Comparison of ENCODE assay signal across 1 cellular context in genomic region chr7:409344-410281, GRCh38.
TF ChIP-seq lines count a peak whose summit lies in the region.

No MANE protein-coding gene starts in this region.

TF ChIP-seq in HepG2, 621 proteins besides CTCF, POLR2A, EP300 and RAD21:
- TF ChIP-seq SMARCE1 (IDR thresholded peaks at IDR 0.05; ENCODE audit: borderline replicate concordance) (no peak), ZNF550 (CRISPR knock-in tag; IDR thresholded peaks at IDR 0.05; ENCODE audit: borderline replicate concordance) (no peak), DBP (CRISPR knock-in tag; IDR thresholded peaks at IDR 0.05; ENCODE audit: not compliant biosample characterization) (no peak), HINFP (CRISPR knock-in tag; IDR thresholded peaks at IDR 0.05; ENCODE audit: low read depth) (no peak), TRAFD1 (CRISPR knock-in tag; IDR thresholded peaks at IDR 0.05; ENCODE audit: borderline replicate concordance) (no peak), ZNF737 (CRISPR knock-in tag; IDR thresholded peaks at IDR 0.05; ENCODE audit: borderline replicate concordance) (no peak), SOX6 (IDR thresholded peaks at IDR 0.05) (no peak), SOX6 (CRISPR knock-in tag; IDR thresholded peaks at IDR 0.05) (0 out of 2 replicates have a peak, but pooled peaks have one; percentile 10), PITX1 (CRISPR knock-in tag; IDR thresholded peaks at IDR 0.05) (peak; percentile 78; the same call in 1 of the 2 replicates), AGO2 (optimal IDR thresholded peaks at IDR 0.05; ENCODE audit: low read depth, low read length) (no peak)
